Comparison of ENCODE assay signal across 9 cellular contexts in the genomic region with DNA sequence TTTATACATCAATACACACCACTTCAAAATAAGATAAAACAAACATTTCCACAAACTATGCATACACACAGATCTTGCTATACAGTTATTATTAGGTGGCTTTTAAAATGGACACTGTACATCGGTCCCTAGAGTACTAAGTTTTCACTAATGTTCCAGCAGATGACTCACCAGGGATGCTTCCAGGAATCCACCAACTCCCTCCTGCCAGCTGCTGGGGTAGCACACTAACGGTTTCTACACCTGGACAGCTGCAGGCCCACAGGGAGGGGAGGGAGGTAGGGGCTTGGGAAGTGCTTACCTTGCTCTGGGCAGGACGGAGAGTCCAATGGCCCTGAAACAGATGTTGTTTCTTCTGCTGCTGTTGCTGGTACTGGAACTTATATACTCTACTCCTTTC. TPM values are rescaled to one million over a fixed set of nuclear protein-coding genes. Genes with fewer than 3 reads are reported as not detected.
DNase-seq lines count a peak whose midpoint lies in the region; ATAC-seq and TF ChIP-seq lines count a peak whose summit lies in the region.
"Had no signal": no experiment of that assay in that cellular context is flagged by ENCODE, and none has a peak within 500 bp of the region (broad histone marks: within the 10 kb centered on the region; RNA-seq: fewer than 3 reads in every experiment).

A gene (minus strand): TSS at position 357 of the 400 bp plus-strand sequence. CDS start 3,705 bp downstream, outside the sequence.

- peak within 1 kb of the TSS; percentile 57 for H3K4me3 ChIP-seq in GM06990 (replicated peaks; ENCODE audit: low read depth, low read length)
- peak within 1 kb of the TSS; percentile 42 to 49; a peak in 3 of 4 replicates for H3K4me3 ChIP-seq in Panc1 (ENCODE audit: low read depth in 2 of 2, low read length in 2 of 2)
- H3K4me3 ChIP-seq in epithelial cell of esophagus (ENCODE audit: low read length): peak within 1 kb of the TSS; percentile 44
- peak within 1 kb of the TSS in 3 of 4 donors; percentile 25 to 42 (median 36) for H3K4me3 ChIP-seq in sigmoid colon

- CTCF ChIA-PET in Panc1 (lab: Charles Lee): no interaction called here

- no peaks in the 10 kb centered on the region for H3K4me1 ChIP-seq in Panc1 (ENCODE audit: control insufficient read depth, insufficient read depth, low read length)
- H3K4me1 ChIP-seq in sigmoid colon: peaks cover 0 to 13% (median 3%) of the 10 kb centered on the region in 4 donors

- no peak for TF ChIP-seq EP300 in sigmoid colon (IDR thresholded peaks at IDR 0.05)

- ATAC-seq in Panc1 (no peak), HG03378 (IDR thresholded peaks at IDR 0.05; ENCODE audit: unreplicated experiment) (no peak), GM21825 (IDR thresholded peaks at IDR 0.05; ENCODE audit: unreplicated experiment) (no peak)

- H3K27ac ChIP-seq in Panc1 (ENCODE audit: low read length) (no peak within 1 kb of the TSS), sigmoid colon (no peak within 1 kb of the TSS)

- DNase-seq in GM06990 (ENCODE audit: extremely low read depth, insufficient read length) (no peak), Panc1 (ENCODE audit: low read depth, low spot score) (no peak), epithelial cell of esophagus (ENCODE audit: low read depth) (peak; percentile 26), sigmoid colon (no peak), NCI-H345 (lab: John Stamatoyannopoulos, UW) (no peak), DMS79 (lab: John Stamatoyannopoulos, UW) (no peak)
- DNase-seq: activated CD4-positive, CD25-positive, alpha-beta regulatory T cell treated with anti-CD3 and anti-CD28 coated beads, Interleukin-2, amount 50 U/mL, for 72 hours had no signal

- no peaks in the 10 kb centered on the region; the same call in 1 of the 2 replicates for H3K27me3 ChIP-seq in GM06990 (replicated peaks; ENCODE audit: control insufficient read depth, insufficient read depth, low read length)
- H3K27me3 ChIP-seq in Panc1 (ENCODE audit: control insufficient read depth, insufficient read depth, low read length): peaks cover 13% of the 10 kb centered on the region
- peaks cover 0 to 45% (median 16%) of the 10 kb centered on the region in 3 donors for H3K27me3 ChIP-seq in sigmoid colon

- POLR2A ChIA-PET in Panc1 (lab: Charles Lee): no interaction called here

- no peak for TF ChIP-seq POLR2A in sigmoid colon (IDR thresholded peaks at IDR 0.05)

- H3K9me3 ChIP-seq in Panc1 (ENCODE audit: control insufficient read depth, insufficient read depth, low read depth, low read length): no peaks in the 10 kb centered on the region
- no peaks in the 10 kb centered on the region for H3K9me3 ChIP-seq in sigmoid colon

- no TSS peak for BruUV-seq in Panc1 (replicated peaks; lab: Mats Ljungman, UMichigan)

- intact Hi-C loops in Panc1 (cut with micrococcal nuclease; ENCODE audit: unreplicated experiment) (loop anchor here (5.0 kb wide), 1 partner anchor 657 kb away; no protein-coding TSS in a partner anchor), sigmoid colon (cut with DNase I) (loop anchor here (5.0 kb wide), 1 partner anchor 657 kb away; no protein-coding TSS in a partner anchor)

- in situ Hi-C loops in Panc1 (cut with HindIII; ENCODE audit: low pct_unique_long_range_greater_than_20kb, low sequenced_read_pairs): no loop called here

- TF ChIP-seq CTCF in GM06990 (IDR thresholded peaks at IDR 0.05; ENCODE audit: insufficient read depth, low read length, poor library complexity, severe bottlenecking): no peak
- no peak for TF ChIP-seq CTCF in Panc1 (IDR thresholded peaks at IDR 0.05)
- TF ChIP-seq CTCF in epithelial cell of esophagus (IDR thresholded peaks at IDR 0.05; ENCODE audit: insufficient read depth, low read depth, low read length, missing control alignments): no peak
- TF ChIP-seq CTCF in sigmoid colon (IDR thresholded peaks at IDR 0.05): no peak

- H3K36me3 ChIP-seq in GM06990 (ENCODE audit: control insufficient read depth, insufficient read depth, low read length) (no peaks in the 10 kb centered on the region), Panc1 (ENCODE audit: control insufficient read depth, insufficient read depth, low read length) (no peaks in the 10 kb centered on the region), sigmoid colon (no peaks in the 10 kb centered on the region)

- WGBS in sigmoid colon, 2 donors: 41 to 60% methylated on average over 3 of the region's 3 CpGs

RNA-seq across cellular contexts. Expression of the gene that starts here (rescaled TPM):
- not detected for total RNA-seq in Panc1 (2021; ENCODE audit: unreplicated experiment)
- not detected for polyA plus RNA-seq in Panc1 (2012; ENCODE audit: insufficient read length)
- total RNA-seq in sigmoid colon: not detected
- not detected for polyA plus RNA-seq in sigmoid colon
